ENCODE assay signal across 1 cellular context in genomic region chr2:219726916-219727315, GRCh38.
TF ChIP-seq lines count a peak whose summit lies in the region.

No MANE protein-coding gene starts in this region.

TF ChIP-seq in WTC11, 78 proteins besides CTCF, POLR2A, EP300 and RAD21 (continued from another document):
- no peak for TF ChIP-seq ZNF138 (CRISPR knock-in tag; conservative IDR thresholded peaks at IDR 0.05)
- no peak for TF ChIP-seq ATF6 (CRISPR knock-in tag; IDR thresholded peaks at IDR 0.05)
TF ChIP-seq in WTC11: peak in this region for 0.
